ENCODE assay signal across 2 cellular contexts in the genomic region with DNA sequence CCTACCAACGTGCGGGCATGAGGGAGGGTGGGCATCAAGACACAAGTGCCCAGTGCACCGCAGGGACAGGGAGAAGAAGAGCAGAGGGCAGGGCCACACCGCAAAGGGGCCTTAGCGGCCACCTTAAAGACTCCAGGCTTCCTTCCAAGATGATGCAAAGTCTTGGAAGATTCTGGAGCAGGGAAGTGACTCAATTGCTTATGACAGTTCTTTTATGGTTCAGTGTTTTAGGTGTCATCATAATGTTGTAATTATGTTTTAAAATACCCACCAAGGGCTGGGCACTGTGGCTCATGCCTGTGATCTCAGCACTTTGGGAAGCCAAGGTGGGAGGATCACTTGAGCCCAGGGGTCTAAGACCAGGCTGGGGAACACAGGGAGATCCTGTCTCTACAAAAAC.
TF ChIP-seq lines count a peak whose summit lies in the region.

No MANE protein-coding gene starts in this region.

TF ChIP-seq in IMR-90, 13 proteins besides CTCF, POLR2A, EP300 and RAD21:
- TF ChIP-seq RCOR1 (IDR thresholded peaks at IDR 0.05; ENCODE audit: insufficient replicate concordance, low read length) (no peak), CEBPB (IDR thresholded peaks at IDR 0.05; ENCODE audit: low read depth, low read length) (peak; percentile 40; the same call in 1 of the 2 replicates)

TF ChIP-seq in K562, 482 proteins besides CTCF, POLR2A, EP300 and RAD21:
- no peak for TF ChIP-seq SIX5 (IDR thresholded peaks at IDR 0.05; ENCODE audit: borderline replicate concordance in 1 of 2, insufficient read depth in 1 of 2, low read depth in 1 of 2, low read length in 2 of 2)
- TF ChIP-seq FOXP1 (CRISPR knock-in tag; IDR thresholded peaks at IDR 0.05) = no peak
- TF ChIP-seq CHD1 (IDR thresholded peaks at IDR 0.05; ENCODE audit: low read length) = no peak
- peak; percentile 66; the same call in 1 of the 2 replicates for TF ChIP-seq ZNF175 (CRISPR knock-in tag; IDR thresholded peaks at IDR 0.05; ENCODE audit: low read depth)
- no peak for TF ChIP-seq ZNF121 (CRISPR knock-in tag; conservative IDR thresholded peaks at IDR 0.05)
- TF ChIP-seq EZH2 (IDR thresholded peaks at IDR 0.05; ENCODE audit: borderline replicate concordance, low read depth, low read length) = no peak
- no peak for TF ChIP-seq BCL6 (CRISPR knock-in tag; IDR thresholded peaks at IDR 0.05)
- TF ChIP-seq ZNF23 (CRISPR knock-in tag; IDR thresholded peaks at IDR 0.05) = no peak
- TF ChIP-seq, protein P1, sequence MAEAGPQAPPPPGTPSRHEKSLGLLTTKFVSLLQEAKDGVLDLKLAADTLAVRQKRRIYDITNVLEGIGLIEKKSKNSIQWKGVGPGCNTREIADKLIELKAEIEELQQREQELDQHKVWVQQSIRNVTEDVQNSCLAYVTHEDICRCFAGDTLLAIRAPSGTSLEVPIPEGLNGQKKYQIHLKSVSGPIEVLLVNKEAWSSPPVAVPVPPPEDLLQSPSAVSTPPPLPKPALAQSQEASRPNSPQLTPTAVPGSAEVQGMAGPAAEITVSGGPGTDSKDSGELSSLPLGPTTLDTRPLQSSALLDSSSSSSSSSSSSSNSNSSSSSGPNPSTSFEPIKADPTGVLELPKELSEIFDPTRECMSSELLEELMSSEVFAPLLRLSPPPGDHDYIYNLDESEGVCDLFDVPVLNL (CRISPR knock-in tag; IDR thresholded peaks at IDR 0.05; ENCODE audit: low read depth) = no peak
- TF ChIP-seq ZNF507 (tag; conservative IDR thresholded peaks at IDR 0.05) = no peak
- no peak for TF ChIP-seq RAD51 (IDR thresholded peaks at IDR 0.05; ENCODE audit: borderline replicate concordance, low read depth)
- no peak for TF ChIP-seq NONO (IDR thresholded peaks at IDR 0.05; ENCODE audit: low read depth in 2 of 2, low read length in 1 of 2)
- TF ChIP-seq CEBPG (CRISPR knock-in tag; IDR thresholded peaks at IDR 0.05) = 0 out of 2 replicates have a peak, but pooled peaks have one; percentile 33
- TF ChIP-seq CEBPG (tag; conservative IDR thresholded peaks at IDR 0.05 in 1 of 2, IDR thresholded peaks at IDR 0.05 in 1 of 2) = peak in 1 of 2 experiments; percentile 68; a peak in 2 of 4 replicates
- peak; percentile 63; the same call in 1 of the 2 replicates for TF ChIP-seq ATF3 (IDR thresholded peaks at IDR 0.05)
- TF ChIP-seq ATF3 (CRISPR knock-in tag; conservative IDR thresholded peaks at IDR 0.05) = no peak
- TF ChIP-seq MYNN (IDR thresholded peaks at IDR 0.05) = no peak
- TF ChIP-seq MYNN (CRISPR knock-in tag; IDR thresholded peaks at IDR 0.05) = no peak
- TF ChIP-seq, protein P2, sequence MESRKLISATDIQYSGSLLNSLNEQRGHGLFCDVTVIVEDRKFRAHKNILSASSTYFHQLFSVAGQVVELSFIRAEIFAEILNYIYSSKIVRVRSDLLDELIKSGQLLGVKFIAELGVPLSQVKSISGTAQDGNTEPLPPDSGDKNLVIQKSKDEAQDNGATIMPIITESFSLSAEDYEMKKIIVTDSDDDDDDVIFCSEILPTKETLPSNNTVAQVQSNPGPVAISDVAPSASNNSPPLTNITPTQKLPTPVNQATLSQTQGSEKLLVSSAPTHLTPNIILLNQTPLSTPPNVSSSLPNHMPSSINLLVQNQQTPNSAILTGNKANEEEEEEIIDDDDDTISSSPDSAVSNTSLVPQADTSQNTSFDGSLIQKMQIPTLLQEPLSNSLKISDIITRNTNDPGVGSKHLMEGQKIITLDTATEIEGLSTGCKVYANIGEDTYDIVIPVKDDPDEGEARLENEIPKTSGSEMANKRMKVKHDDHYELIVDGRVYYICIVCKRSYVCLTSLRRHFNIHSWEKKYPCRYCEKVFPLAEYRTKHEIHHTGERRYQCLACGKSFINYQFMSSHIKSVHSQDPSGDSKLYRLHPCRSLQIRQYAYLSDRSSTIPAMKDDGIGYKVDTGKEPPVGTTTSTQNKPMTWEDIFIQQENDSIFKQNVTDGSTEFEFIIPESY (CRISPR knock-in tag; IDR thresholded peaks at IDR 0.05) = peak; percentile 89
